8 cellular contexts compared by ENCODE assay signal in the genomic region with DNA sequence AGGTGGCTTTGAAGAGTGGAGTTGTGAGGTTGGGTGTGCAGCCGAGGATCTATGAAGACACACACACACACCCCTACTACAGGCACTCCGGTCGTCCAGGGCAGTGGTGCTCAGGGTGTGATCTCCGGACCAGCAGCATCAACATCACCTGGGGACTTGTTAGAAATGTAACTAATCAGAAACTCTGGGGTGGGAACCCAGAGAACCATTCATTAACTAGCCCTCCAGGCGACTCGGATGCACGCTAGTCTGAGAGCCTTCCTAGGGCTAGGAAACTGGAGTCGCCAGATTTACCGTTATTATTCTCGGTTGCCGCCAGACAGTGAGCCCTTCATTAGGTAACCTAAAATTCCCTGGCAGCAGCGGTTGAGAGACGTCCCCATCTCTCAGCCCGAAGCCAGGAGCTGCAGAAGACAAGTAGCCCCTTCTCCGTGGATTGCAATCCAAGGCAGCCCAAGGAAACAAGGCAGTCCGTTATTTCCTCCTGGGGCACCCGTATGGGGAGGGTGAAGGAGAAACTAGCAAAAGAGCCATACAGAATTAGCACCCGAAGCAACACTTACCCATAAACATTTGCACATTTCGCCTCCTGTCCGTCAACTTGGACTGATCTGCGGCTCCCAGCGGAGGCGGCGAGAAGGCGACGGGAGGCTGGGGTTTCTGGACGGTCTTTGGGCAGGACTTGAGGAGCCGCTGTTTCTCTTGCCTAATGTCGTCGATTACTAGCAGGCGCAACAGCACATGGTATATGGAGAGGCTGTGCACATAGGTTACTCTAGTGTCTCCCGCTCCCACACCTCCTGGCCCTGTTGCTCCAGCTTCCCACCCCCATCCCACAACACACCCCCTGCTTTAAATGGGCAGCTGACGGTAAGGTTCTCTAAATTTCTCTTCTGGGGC. TPM values are rescaled to one million over a fixed set of nuclear protein-coding genes. Genes with fewer than 3 reads are reported as not detected.
DNase-seq lines count a peak whose midpoint lies in the region; ATAC-seq, FAIRE-seq and TF ChIP-seq lines count a peak whose summit lies in the region.

No MANE protein-coding gene starts in this region.

- H3K27ac Mint-ChIP-seq in endothelial cell (ENCODE audit: unreplicated experiment), result peak overlapping the region; percentile 52

- H3K4me3 Mint-ChIP-seq in endothelial cell (ENCODE audit: unreplicated experiment), result peak overlapping the region; percentile 88

- H3K9me3 ChIP-seq in SJSA1 (replicated peaks) (peaks cover 3% of the 10 kb centered on the region; the same call in 1 of the 2 replicates), muscle layer of duodenum (ENCODE audit: control insufficient read depth in 1 of 2, low read length in 2 of 2) (no peaks in the 10 kb centered on the region)

- peak overlapping the region; percentile 97 for H3K27ac ChIP-seq in SJSA1
- H3K27ac ChIP-seq in muscle layer of duodenum (ENCODE audit: low read length), result peak overlapping the region; percentile 91

- no peak for FAIRE-seq in D721Med (lab: Jason Lieb, UNC)

- H3K36me3 ChIP-seq in SJSA1 (peaks cover 68% of the 10 kb centered on the region), muscle layer of duodenum (ENCODE audit: control insufficient read depth in 1 of 2, insufficient read depth in 2 of 2, low read length in 2 of 2) (peaks cover 11 to 27% of the 10 kb centered on the region in 2 donors)

- peaks cover 48% of the 10 kb centered on the region for H3K27me3 Mint-ChIP-seq in endothelial cell (ENCODE audit: unreplicated experiment)

- peak; percentile 22 for ATAC-seq in HG02759 (IDR thresholded peaks at IDR 0.05; ENCODE audit: unreplicated experiment)

- peaks cover 15% of the 10 kb centered on the region for H3K36me3 Mint-ChIP-seq in endothelial cell (ENCODE audit: low read depth, unreplicated experiment)

- H3K4me1 Mint-ChIP-seq in endothelial cell (ENCODE audit: unreplicated experiment), result peaks cover 41% of the 10 kb centered on the region

- no peaks in the 10 kb centered on the region for H3K9me3 Mint-ChIP-seq in endothelial cell (ENCODE audit: unreplicated experiment)

- H3K27me3 ChIP-seq in SJSA1 (replicated peaks), result no peaks in the 10 kb centered on the region; the same call in 1 of the 2 replicates
- H3K27me3 ChIP-seq in muscle layer of duodenum (ENCODE audit: low read depth, low read length), result no peaks in the 10 kb centered on the region

- peaks cover 41% of the 10 kb centered on the region for H3K4me1 ChIP-seq in SJSA1 (replicated peaks)
- peaks cover 6 to 10% of the 10 kb centered on the region in 2 donors for H3K4me1 ChIP-seq in muscle layer of duodenum (ENCODE audit: control insufficient read depth in 1 of 2, insufficient read depth in 2 of 2, low read length in 2 of 2)

- DNase-seq in SKM-1 (lab: John Stamatoyannopoulos, UW; ENCODE audit: unreplicated experiment) (peak; percentile 13), SKM-1 treated with dmso at 0.1 percent for 144 hours (lab: John Stamatoyannopoulos, UW; ENCODE audit: unreplicated experiment) (no peak), SJSA1 (ENCODE audit: low read depth in 1 of 2, low spot score in 2 of 2) (no peak), endothelial cell (ENCODE audit: low spot score) (peak; percentile 45), NCI-H2196 treated with DMSO at 0.1 percent for 48 hours (lab: John Stamatoyannopoulos, UW; ENCODE audit: unreplicated experiment) (no peak), D721Med (ENCODE audit: insufficient read length, low spot score) (no peak)

- TF ChIP-seq CTCF in endothelial cell (IDR thresholded peaks at IDR 0.05; ENCODE audit: unreplicated experiment) (no peak), D721Med (IDR thresholded peaks at IDR 0.05; ENCODE audit: insufficient read depth, missing control alignments) (no peak)

- H3K4me3 ChIP-seq in SJSA1 (peak overlapping the region; percentile 85), muscle layer of duodenum (ENCODE audit: low read depth in 1 of 2, low read length in 2 of 2) (peak overlapping the region; percentile 76 to 79)

RNA-seq across cellular contexts. Expression of gene CCN1, which starts 2.9 kb away (rescaled TPM):
- total RNA-seq in SJSA1 (2014; rRNA removed; shearing (Covaris generic)), result 47.8 and 65.3 TPM in 2 replicates
- 21.0 TPM for total RNA-seq in endothelial cell (ENCODE audit: unreplicated experiment)

Comparison
In these comparisons a context has a peak if more than half of its experiments do, and no peak if none do; other contexts are left out.
1. DNase-seq: peak in SKM-1 (single experiment) and endothelial cell (single experiment); none in SKM-1 treated with dmso at 0.1 percent for 144 hours (single experiment), SJSA1 (0 of 2), NCI-H2196 treated with DMSO at 0.1 percent for 48 hours (single experiment) and D721Med (single experiment).